ENCODE assay signal across 20 cellular contexts in the genomic region with DNA sequence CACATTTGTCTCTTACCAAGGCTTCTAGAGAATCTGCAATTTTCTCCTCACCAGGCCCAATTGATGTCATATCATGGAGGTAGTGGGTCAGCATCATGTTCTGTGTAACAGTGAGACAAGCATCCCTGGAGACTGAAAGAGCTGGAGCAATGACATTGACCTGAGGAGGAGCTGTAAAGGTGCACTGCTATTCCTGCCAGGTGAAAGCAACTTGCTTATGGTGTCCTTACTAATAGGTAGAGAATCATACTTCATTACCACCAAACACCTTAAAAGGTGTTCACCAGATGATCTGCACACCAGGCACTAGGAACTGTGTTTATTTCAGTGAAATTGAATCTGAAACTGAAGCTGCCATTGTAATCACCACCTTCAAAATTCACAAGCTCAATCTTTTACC.
A peak's percentile ranks its signal among the peaks of the same experiment; 100 is the strongest.
DNase-seq lines count a peak whose midpoint lies in the region; ATAC-seq, FAIRE-seq and TF ChIP-seq lines count a peak whose summit lies in the region.
"Had no signal": no experiment of that assay in that cellular context is flagged by ENCODE, and none has a peak within 500 bp of the region (broad histone marks: within the 10 kb centered on the region; RNA-seq: fewer than 3 reads in every experiment).

No MANE protein-coding gene starts in this region.

- CTCF ChIA-PET in Caco-2 (lab: Charles Lee), result interaction anchor here (0.6 to 1.2 kb wide), 2 partner anchors 11 to 194 kb away, joined by 4 read pairs; no protein-coding TSS in a partner anchor
- CTCF ChIA-PET in PC-3 (lab: Charles Lee), result no interaction called here
- CTCF ChIA-PET in Calu3 (lab: Charles Lee), result no interaction called here

- no peak overlapping the region for H3K27ac ChIP-seq in BLaER1
- H3K27ac ChIP-seq in PC-3 (ENCODE audit: low read length), result peak overlapping the region; percentile 94
- H3K27ac ChIP-seq in osteoblast (ENCODE audit: low read depth, low read length), result no peak overlapping the region
- H3K27ac ChIP-seq: BLaER1 treated with 17β-estradiol and CSF1 and Interleukin-3, amounts not matched to agents 10 nM and 100 nM; KMS-11 had no signal

- H3K9me3 Mint-ChIP-seq in Caco-2 (ENCODE audit: unreplicated experiment) (no peaks in the 10 kb centered on the region), Calu3 (ENCODE audit: low read depth, unreplicated experiment) (no peaks in the 10 kb centered on the region)
- H3K9me3 Mint-ChIP-seq: CD8-positive, alpha-beta memory T cell; GM23338 had no signal

- H3K4me1 ChIP-seq in BLaER1 (peaks cover 24% of the 10 kb centered on the region; the same call in 1 of the 2 replicates), Caco-2 (peaks cover 56% of the 10 kb centered on the region), PC-3 (ENCODE audit: insufficient read depth, low read length) (peaks cover 49% of the 10 kb centered on the region), osteoblast (ENCODE audit: insufficient read depth, low read length) (peaks cover 18% of the 10 kb centered on the region)

- H3K4me2 ChIP-seq in BLaER1 (0 out of 2 replicates have a peak overlapping the region, but pooled peaks have one; percentile 1), PC-3 (ENCODE audit: low read length) (peak overlapping the region; percentile 76; the same call in 1 of the 2 replicates), osteoblast (ENCODE audit: insufficient read depth, low read length) (peak overlapping the region; percentile 13)
- H3K4me2 ChIP-seq: GM23338, KMS-11 had no signal

- POLR2A ChIA-PET in Caco-2 (lab: Charles Lee), result no interaction called here
- POLR2A ChIA-PET in PC-3 (lab: Charles Lee; ENCODE audit: unreplicated experiment), result no interaction called here

- no peaks in the 10 kb centered on the region for H3K36me3 ChIP-seq in BLaER1
- no peaks in the 10 kb centered on the region for H3K36me3 ChIP-seq in Caco-2 (ENCODE audit: control insufficient read depth, insufficient read depth, low read length)
- no peaks in the 10 kb centered on the region for H3K36me3 ChIP-seq in PC-3 (ENCODE audit: low read depth, low read length)
- H3K36me3 ChIP-seq in osteoblast (ENCODE audit: insufficient read depth, low read length), result no peaks in the 10 kb centered on the region
- H3K36me3 ChIP-seq: BLaER1 treated with 17β-estradiol and CSF1 and Interleukin-3, amounts not matched to agents 10 nM and 100 nM had no signal

- no peak for TF ChIP-seq CTCF in Caco-2 (IDR thresholded peaks at IDR 0.05; ENCODE audit: insufficient read depth in 1 of 2, low read depth in 1 of 2, low read length in 1 of 2, severe bottlenecking in 1 of 2, unreplicated experiment in 1 of 2)
- TF ChIP-seq CTCF in PC-3 (conservative IDR thresholded peaks at IDR 0.05; ENCODE audit: low read depth, low read length), result no peak
- TF ChIP-seq CTCF in osteoblast (IDR thresholded peaks at IDR 0.05; ENCODE audit: extremely low read depth, low read depth, low read length), result no peak
- no peak for TF ChIP-seq CTCF in Calu3 (IDR thresholded peaks at IDR 0.05; ENCODE audit: unreplicated experiment)

- H3K27me3 ChIP-seq in BLaER1, result no peaks in the 10 kb centered on the region
- no peaks in the 10 kb centered on the region for H3K27me3 ChIP-seq in Caco-2 (replicated peaks; ENCODE audit: control insufficient read depth, insufficient read depth, low read length)
- H3K27me3 ChIP-seq in PC-3 (ENCODE audit: low read length), result no peaks in the 10 kb centered on the region
- H3K27me3 ChIP-seq in osteoblast (ENCODE audit: insufficient read depth, low read length), result no peaks in the 10 kb centered on the region

- ATAC-seq in PC-3 (no peak), HG03139 (IDR thresholded peaks at IDR 0.05; ENCODE audit: unreplicated experiment) (no peak)
- ATAC-seq: GM23338 had no signal

- intact Hi-C loops in Caco-2 (cut with micrococcal nuclease; ENCODE audit: unreplicated experiment) (loop anchor here (1.0 kb wide), 1 partner anchor 11 kb away; no protein-coding TSS in a partner anchor), PC-3 (cut with micrococcal nuclease) (no loop called here), Calu3 (cut with micrococcal nuclease; ENCODE audit: unreplicated experiment) (no loop called here)

- no peak overlapping the region for H2AFZ ChIP-seq in PC-3 (ENCODE audit: low read length)
- no peak overlapping the region for H2AFZ ChIP-seq in osteoblast (ENCODE audit: low read length)
- H2AFZ ChIP-seq: GM23338 had no signal

- no peak overlapping the region for H3K4me3 Mint-ChIP-seq in Caco-2 (ENCODE audit: unreplicated experiment)
- H3K4me3 Mint-ChIP-seq in Calu3 (ENCODE audit: low read depth, unreplicated experiment), result no peak overlapping the region
- H3K4me3 Mint-ChIP-seq: CD8-positive, alpha-beta memory T cell; GM23338 had no signal

- no peak for FAIRE-seq in HTR-8/SVneo (lab: Jason Lieb, UNC)
- FAIRE-seq: A204.1, GM12892, GM18507, H54 had no signal

- H3K4me3 ChIP-seq in BLaER1 (no peak overlapping the region), Caco-2 (ENCODE audit: low read depth, low read length) (no peak overlapping the region), PC-3 (ENCODE audit: low read length) (no peak overlapping the region), osteoblast (ENCODE audit: insufficient read depth, low read length) (no peak overlapping the region)
- H3K4me3 ChIP-seq: BLaER1 treated with 17β-estradiol and CSF1 and Interleukin-3, amounts not matched to agents 10 nM and 100 nM; GM23338 had no signal

- H3K9me3 ChIP-seq in BLaER1 (no peaks in the 10 kb centered on the region), Caco-2 (no peaks in the 10 kb centered on the region), PC-3 (ENCODE audit: low read length) (no peaks in the 10 kb centered on the region), osteoblast (ENCODE audit: low read depth, low read length) (no peaks in the 10 kb centered on the region)
- H3K9me3 ChIP-seq: BLaER1 treated with 17β-estradiol and CSF1 and Interleukin-3, amounts not matched to agents 10 nM and 100 nM had no signal

- H3K36me3 Mint-ChIP-seq in Caco-2 (ENCODE audit: insufficient read depth, unreplicated experiment) (peaks cover 59% of the 10 kb centered on the region), Calu3 (ENCODE audit: insufficient read depth, unreplicated experiment) (peaks cover 27% of the 10 kb centered on the region)

- H4K20me1 ChIP-seq in BLaER1, result no peaks in the 10 kb centered on the region
- no peaks in the 10 kb centered on the region for H4K20me1 ChIP-seq in PC-3 (ENCODE audit: low read length)
- H4K20me1 ChIP-seq in osteoblast (ENCODE audit: insufficient read depth, low read length), result peaks cover 19% of the 10 kb centered on the region

- H3K9ac ChIP-seq in BLaER1 (no peak overlapping the region), PC-3 (ENCODE audit: low read length) (peak overlapping the region; percentile 63; the same call in 1 of the 2 replicates)
- H3K9ac ChIP-seq: BLaER1 treated with 17β-estradiol and CSF1 and Interleukin-3, amounts not matched to agents 10 nM and 100 nM; KMS-11 had no signal

- H3K4me1 Mint-ChIP-seq in Caco-2 (ENCODE audit: low read depth, unreplicated experiment) (peaks cover 53% of the 10 kb centered on the region), Calu3 (ENCODE audit: low read depth, unreplicated experiment) (peaks cover 16% of the 10 kb centered on the region)
- H3K4me1 Mint-ChIP-seq: GM23338 had no signal

- peaks cover 4% of the 10 kb centered on the region for H3F3A ChIP-seq in PC-3 (ENCODE audit: low read length, unreplicated experiment)

- H3K27ac Mint-ChIP-seq in Caco-2 (ENCODE audit: unreplicated experiment), result peak overlapping the region; percentile 62
- H3K27ac Mint-ChIP-seq in Calu3 (ENCODE audit: unreplicated experiment), result no peak overlapping the region
- H3K27ac Mint-ChIP-seq: GM23338 had no signal

- no peaks in the 10 kb centered on the region for H3K9me2 ChIP-seq in PC-3 (replicated peaks; ENCODE audit: low read length)

- DNase-seq in Caco-2 (no peak), PC-3 (no peak), osteoblast (ENCODE audit: insufficient read length, low spot score, missing footprints) (no peak), Calu3 (no peak), HTR-8/SVneo (ENCODE audit: insufficient read length, low spot score) (no peak)
- DNase-seq: CD8-positive, alpha-beta memory T cell; COR-L47; DMS153; DMS79; GDM1; HCEC 1CT had no signal

- no peaks in the 10 kb centered on the region for H3K79me2 ChIP-seq in PC-3 (ENCODE audit: low read length)
- no peaks in the 10 kb centered on the region for H3K79me2 ChIP-seq in osteoblast (ENCODE audit: insufficient read depth, low read length)

- no TSS peak for BruUV-seq in Caco-2 (replicated peaks; lab: Mats Ljungman, UMichigan)
- no TSS peak for BruUV-seq in PC-3 (replicated peaks; lab: Mats Ljungman, UMichigan)
- BruUV-seq in Calu3 (replicated peaks; lab: Mats Ljungman, UMichigan), result no TSS peak

- no peaks in the 10 kb centered on the region for H3K27me3 Mint-ChIP-seq in Caco-2 (ENCODE audit: insufficient read depth, unreplicated experiment)
- no peaks in the 10 kb centered on the region for H3K27me3 Mint-ChIP-seq in Calu3 (ENCODE audit: unreplicated experiment)

Comparison
In these comparisons a context has a peak if more than half of its experiments do, and no peak if none do; other contexts are left out.
1. H3K4me2 ChIP-seq: peak in every context shown above with its lines; median percentile 76 in PC-3; 13 in osteoblast; 1 in BLaER1.